8 cellular contexts compared by ENCODE assay signal in the genomic region with DNA sequence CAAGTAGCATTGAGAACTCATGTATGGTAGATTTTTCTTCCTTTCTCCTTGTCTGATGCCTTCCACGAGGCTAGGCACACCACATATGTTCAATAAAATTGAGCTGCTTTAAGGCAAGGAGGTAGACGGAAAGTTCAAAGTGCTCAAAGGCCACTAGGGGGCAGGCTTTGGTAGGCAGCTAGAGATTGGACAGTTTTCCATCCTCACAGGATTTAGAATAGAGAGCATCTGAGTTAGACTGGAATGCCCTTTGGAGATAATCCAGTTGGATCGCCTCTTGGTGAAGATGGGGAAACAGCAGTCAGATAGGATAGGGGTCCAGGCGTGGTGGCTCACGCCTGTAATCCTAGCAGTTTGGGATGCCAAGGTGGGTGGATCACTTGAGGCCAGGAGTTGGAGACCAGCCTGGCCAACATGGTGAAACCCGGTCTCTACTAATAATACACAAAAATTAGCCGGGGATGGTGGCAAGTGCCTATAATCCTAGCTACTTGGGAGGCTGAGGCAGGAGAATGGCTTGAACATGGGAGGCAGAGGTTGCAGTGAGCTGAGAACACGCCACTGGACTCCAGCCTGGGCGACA. TPM values are rescaled to one million over a fixed set of nuclear protein-coding genes. Genes with fewer than 3 reads are reported as not detected.
A peak's percentile ranks its signal among the peaks of the same experiment; 100 is the strongest.
DNase-seq lines count a peak whose midpoint lies in the region; ATAC-seq and TF ChIP-seq lines count a peak whose summit lies in the region.

No MANE protein-coding gene starts in this region.

- H3K14ac ChIP-seq in neuronal stem cell (ENCODE audit: low read length), result no peak overlapping the region

- H4K8ac ChIP-seq in neuronal stem cell (ENCODE audit: low read depth, low read length), result no peak overlapping the region

- DNase-seq in DMS114 treated with DMSO at 0.1 percent for 48 hours (lab: John Stamatoyannopoulos, UW; ENCODE audit: unreplicated experiment), result peak; percentile 0
- DNase-seq in HUDEP-2 (lab: John Stamatoyannopoulos, UW; ENCODE audit: unreplicated experiment in 76 of 76), result peak in 55 of 76 experiments; percentile 0 to 53 (median 13)
- peak; percentile 69 to 72 for DNase-seq in activated T-cell treated with anti-CD3 and anti-CD28 coated beads, Interleukin-2, amount 50 U/mL, for 48 hours
- DNase-seq in fibroblast of pulmonary artery (ENCODE audit: low read depth), result peak; percentile 78
- DNase-seq in neuronal stem cell (ENCODE audit: low spot score), result peak; percentile 58

- no peaks in the 10 kb centered on the region for H3F3A ChIP-seq in OCI-LY1 (ENCODE audit: insufficient read depth, low read length)

- H2AK5ac ChIP-seq in neuronal stem cell (ENCODE audit: low read depth, low read length), result no peak overlapping the region

- H2BK12ac ChIP-seq in neuronal stem cell (ENCODE audit: low read length), result no peak overlapping the region

- no peak overlapping the region for H2AFZ ChIP-seq in OCI-LY1 (ENCODE audit: low read length)
- H2AFZ ChIP-seq in neuronal stem cell (ENCODE audit: low read length), result no peak overlapping the region

- no peak overlapping the region for H3K4ac ChIP-seq in neuronal stem cell (ENCODE audit: low read length)

- no peak overlapping the region for H4K91ac ChIP-seq in neuronal stem cell (ENCODE audit: low read depth, low read length, poor library complexity)

- H3K36me3 ChIP-seq in OCI-LY1 (ENCODE audit: insufficient read depth, low read length) (peaks cover 11% of the 10 kb centered on the region; the same call in 1 of the 2 replicates), neuronal stem cell (replicated peaks in 1 of 2; ENCODE audit: control insufficient read depth in 2 of 2, insufficient read depth in 2 of 2, low read length in 2 of 2) (no peaks in the 10 kb centered on the region)

- TF ChIP-seq CTCF in OCI-LY1 (IDR thresholded peaks at IDR 0.05; ENCODE audit: low read length) (peak; percentile 71), fibroblast of pulmonary artery (IDR thresholded peaks at IDR 0.05; ENCODE audit: low read length, missing control alignments) (peak; percentile 64)

- H2BK15ac ChIP-seq in neuronal stem cell (ENCODE audit: low read length), result no peak overlapping the region

- no peaks in the 10 kb centered on the region for H3K9me2 ChIP-seq in OCI-LY1 (ENCODE audit: low read depth, low read length)

- H3K23ac ChIP-seq in neuronal stem cell (ENCODE audit: low read depth, low read length, poor library complexity), result no peak overlapping the region

- no peak overlapping the region for H2BK120ac ChIP-seq in neuronal stem cell (ENCODE audit: low read depth, low read length)

- no peaks in the 10 kb centered on the region for H3K27me3 ChIP-seq in OCI-LY1 (ENCODE audit: insufficient read depth, low read length)
- peaks cover 0 to 3% (median 0%) of the 10 kb centered on the region in 3 experiments for H3K27me3 ChIP-seq in neuronal stem cell (ENCODE audit: control insufficient read depth in 3 of 3, insufficient read depth in 3 of 3, low read depth in 1 of 3, low read length in 3 of 3)

- H3K79me2 ChIP-seq in OCI-LY1 (ENCODE audit: insufficient read depth, low read length), result no peaks in the 10 kb centered on the region

- H3K4me1 ChIP-seq in OCI-LY1 (ENCODE audit: insufficient read depth, low read length, severe bottlenecking), result peaks cover 33% of the 10 kb centered on the region
- H3K4me1 ChIP-seq in neuronal stem cell (ENCODE audit: control insufficient read depth in 2 of 2, insufficient read depth in 1 of 2, low read depth in 1 of 2, low read length in 2 of 2), result peaks cover 0 to 2% of the 10 kb centered on the region in 2 donors

- WGBS in neuronal stem cell (ENCODE audit: extremely low coverage in 2 of 2, insufficient read length in 2 of 2, insufficient replicate concordance in 1 of 2), 2 donors, result no CpG with 5 or more reads among the region's 9 CpGs

- no peak overlapping the region for H3K27ac ChIP-seq in OCI-LY1 (ENCODE audit: low read depth, low read length, poor library complexity, severe bottlenecking)
- H3K27ac ChIP-seq in neuronal stem cell (replicated peaks; ENCODE audit: low read length), result no peak overlapping the region

- H4K20me1 ChIP-seq in OCI-LY1 (ENCODE audit: insufficient read depth, low read length), result no peaks in the 10 kb centered on the region

- no peak overlapping the region for H3K9ac ChIP-seq in OCI-LY1 (ENCODE audit: low read length)
- no peak overlapping the region for H3K9ac ChIP-seq in neuronal stem cell (ENCODE audit: low read depth, low read length, poor library complexity)

- H3K9me3 ChIP-seq in OCI-LY1 (ENCODE audit: low read length) (no peaks in the 10 kb centered on the region), neuronal stem cell (replicated peaks in 1 of 2; ENCODE audit: control insufficient read depth in 2 of 2, insufficient read depth in 1 of 2, low read depth in 1 of 2, low read length in 2 of 2) (no peaks in the 10 kb centered on the region)

- H3K4me3 ChIP-seq in OCI-LY1 (ENCODE audit: low read depth, low read length, poor library complexity, severe bottlenecking), result no peak overlapping the region
- H3K4me3 ChIP-seq in fibroblast of pulmonary artery (replicated peaks; ENCODE audit: low read depth, low read length), result no peak overlapping the region
- no peak overlapping the region for H3K4me3 ChIP-seq in neuronal stem cell (ENCODE audit: low read length in 2 of 2)

- H2BK5ac ChIP-seq in neuronal stem cell (ENCODE audit: low read length), result no peak overlapping the region

- H3K79me1 ChIP-seq in neuronal stem cell (ENCODE audit: low read depth, low read length), result no peaks in the 10 kb centered on the region

- no peak overlapping the region for H3K18ac ChIP-seq in neuronal stem cell (ENCODE audit: low read length)

- no peak for ATAC-seq in GM19035 (IDR thresholded peaks at IDR 0.05; ENCODE audit: unreplicated experiment)
- no peak for ATAC-seq in HG02981 (IDR thresholded peaks at IDR 0.05; ENCODE audit: unreplicated experiment)

- H3K4me2 ChIP-seq in OCI-LY1 (ENCODE audit: low read length) (no peak overlapping the region), neuronal stem cell (ENCODE audit: insufficient read depth, low read length, poor library complexity, severe bottlenecking) (no peak overlapping the region)

RNA-seq across cellular contexts. Expression of a gene that starts 30.4 kb away (rescaled TPM):
- polyA plus RNA-seq in neuronal stem cell (2013, experiment 1 of 2), result 0.06 TPM
- 0.08 TPM for polyA plus RNA-seq in neuronal stem cell (2013, experiment 2 of 2)

Comparison
In these comparisons a context has a peak if more than half of its experiments do, and no peak if none do; other contexts are left out.
1. DNase-seq: peak in every context shown above with its lines; median percentile 78 in fibroblast of pulmonary artery; 70 in activated T-cell treated with anti-CD3 and anti-CD28 coated beads, Interleukin-2, amount 50 U/mL, for 48 hours; 58 in neuronal stem cell; 13 in HUDEP-2; 0 in DMS114 treated with DMSO at 0.1 percent for 48 hours.